20 cellular contexts compared by ENCODE assay signal in genomic region chr13:75444016-75444415, GRCh38. TPM values are rescaled to one million over a fixed set of nuclear protein-coding genes. Genes with fewer than 3 reads are reported as not detected.
DNase-seq lines count a peak whose midpoint lies in the region; ATAC-seq, FAIRE-seq and TF ChIP-seq lines count a peak whose summit lies in the region.
"Had no signal": no experiment of that assay in that cellular context is flagged by ENCODE, and none has a peak within 500 bp of the region (broad histone marks: within the 10 kb centered on the region; RNA-seq: fewer than 3 reads in every experiment).

No MANE protein-coding gene starts in this region.

- no TSS peak for BruUV-seq in Caco-2 (replicated peaks; lab: Mats Ljungman, UMichigan)
- BruUV-seq in Calu3 (replicated peaks; lab: Mats Ljungman, UMichigan), result no TSS peak

- no peak for TF ChIP-seq POLR2A in body of pancreas (IDR thresholded peaks at IDR 0.05)

- H3K36me3 ChIP-seq in Caco-2 (ENCODE audit: control insufficient read depth, insufficient read depth, low read length) (no peaks in the 10 kb centered on the region; the same call in 1 of the 2 replicates), body of pancreas (replicated peaks in 1 of 2; ENCODE audit: insufficient read depth in 1 of 2, low read depth in 2 of 2) (no peaks in the 10 kb centered on the region), pancreas (no peaks in the 10 kb centered on the region)
- H3K36me3 ChIP-seq: MG63 had no signal

- POLR2A ChIA-PET in Caco-2 (lab: Charles Lee), result interaction anchor here (0.5 kb wide), 1 partner anchor 38 kb away, joined by 3 read pairs; the partner anchor contains the start of gene TBC1D4

- H3K27me3 ChIP-seq in Caco-2 (replicated peaks; ENCODE audit: control insufficient read depth, insufficient read depth, low read length), result no peaks in the 10 kb centered on the region
- no peaks in the 10 kb centered on the region for H3K27me3 ChIP-seq in body of pancreas
- H3K27me3 ChIP-seq in pancreas, result no peaks in the 10 kb centered on the region
- H3K27me3 ChIP-seq: MG63 had no signal

- H3K27me3 Mint-ChIP-seq in Caco-2 (ENCODE audit: insufficient read depth, unreplicated experiment) (no peaks in the 10 kb centered on the region), Calu3 (ENCODE audit: unreplicated experiment) (no peaks in the 10 kb centered on the region)

- CTCF ChIA-PET in Caco-2 (lab: Charles Lee), result no interaction called here
- CTCF ChIA-PET in Calu3 (lab: Charles Lee), result interaction anchor here (0.9 kb wide), 1 partner anchor 12 kb away, joined by 3 read pairs; no protein-coding TSS in a partner anchor

- TF ChIP-seq CTCF in Caco-2 (IDR thresholded peaks at IDR 0.05; ENCODE audit: insufficient read depth in 1 of 2, low read depth in 1 of 2, low read length in 1 of 2, severe bottlenecking in 1 of 2, unreplicated experiment in 1 of 2), result no peak
- no peak for TF ChIP-seq CTCF in Calu3 (IDR thresholded peaks at IDR 0.05; ENCODE audit: unreplicated experiment)
- no peak for TF ChIP-seq CTCF in body of pancreas (IDR thresholded peaks at IDR 0.05)
- TF ChIP-seq CTCF in pancreas (IDR thresholded peaks at IDR 0.05), result no peak

- H3K4me1 Mint-ChIP-seq in Caco-2 (ENCODE audit: low read depth, unreplicated experiment) (peaks cover 32% of the 10 kb centered on the region), Calu3 (ENCODE audit: low read depth, unreplicated experiment) (no peaks in the 10 kb centered on the region)
- H3K4me1 Mint-ChIP-seq: CD4-positive, alpha-beta memory T cell; H9 had no signal

- H3K9me3 ChIP-seq in Caco-2 (no peaks in the 10 kb centered on the region), body of pancreas (no peaks in the 10 kb centered on the region), pancreas (no peaks in the 10 kb centered on the region)
- H3K9me3 ChIP-seq: MG63 had no signal

- peaks cover 49% of the 10 kb centered on the region for H3K36me3 Mint-ChIP-seq in Caco-2 (ENCODE audit: insufficient read depth, unreplicated experiment)
- H3K36me3 Mint-ChIP-seq in Calu3 (ENCODE audit: insufficient read depth, unreplicated experiment), result no peaks in the 10 kb centered on the region
- H3K36me3 Mint-ChIP-seq: CD4-positive, alpha-beta memory T cell had no signal

- ATAC-seq in body of pancreas, result no peak
- ATAC-seq in pancreas, result no peak

- H3K9me3 Mint-ChIP-seq in Caco-2 (ENCODE audit: unreplicated experiment), result no peaks in the 10 kb centered on the region
- H3K9me3 Mint-ChIP-seq in Calu3 (ENCODE audit: low read depth, unreplicated experiment), result no peaks in the 10 kb centered on the region
- H3K9me3 Mint-ChIP-seq: CD4-positive, alpha-beta memory T cell had no signal

- WGBS in body of pancreas, 2 donors, result 85 to 92% methylated on average over 6 of the region's 6 CpGs
- 86 to 92% methylated on average over 6 of the region's 6 CpGs for WGBS in pancreas, 2 donors

- no peak overlapping the region for H3K4me3 ChIP-seq in Caco-2 (ENCODE audit: low read depth, low read length)
- no peak overlapping the region for H3K4me3 ChIP-seq in body of pancreas
- no peak overlapping the region for H3K4me3 ChIP-seq in pancreas
- H3K4me3 ChIP-seq: MG63, PC-9 had no signal

- H3K27ac ChIP-seq in body of pancreas, result peak overlapping the region in 3 of 4 donors; percentile 32 to 60 (median 45)
- peak overlapping the region in 3 of 4 donors; percentile 29 to 45 (median 33) for H3K27ac ChIP-seq in pancreas
- H3K27ac ChIP-seq: PC-9 had no signal

- intact Hi-C loops in Caco-2 (cut with micrococcal nuclease; ENCODE audit: unreplicated experiment) (no loop called here), Calu3 (cut with micrococcal nuclease; ENCODE audit: unreplicated experiment) (loop anchor here (5.0 kb wide), 1 partner anchor 33 kb away; no protein-coding TSS in a partner anchor), body of pancreas (cut with DNase I) (no loop called here), pancreas (cut with DNase I) (no loop called here)

- peak overlapping the region; percentile 29 for H3K27ac Mint-ChIP-seq in Caco-2 (ENCODE audit: unreplicated experiment)
- peak overlapping the region; percentile 71 for H3K27ac Mint-ChIP-seq in Calu3 (ENCODE audit: unreplicated experiment)
- H3K27ac Mint-ChIP-seq: CD4-positive, alpha-beta memory T cell had no signal

- no peak for FAIRE-seq in pancreas (lab: Jason Lieb, UNC)

- DNase-seq in Caco-2, result no peak
- no peak for DNase-seq in Calu3
- no peak for DNase-seq in body of pancreas
- no peak for DNase-seq in pancreas
- no peak for DNase-seq in NCI-H1417 treated with DMSO at 0.1 percent for 48 hours (lab: John Stamatoyannopoulos, UW)
- no peak for DNase-seq in HuH-7.5 (ENCODE audit: low spot score)
- DNase-seq in islet precursor cell, result no peak
- DNase-seq: C1 segment of cervical spinal cord; CD4-positive, alpha-beta memory T cell; COR-L47; DND-41; H9; KG1; MG63; NCI-H1105 treated with DMSO at 0.1 percent for 48 hours; NCI-H2029; NCI-H2227 treated with DMSO at 0.1 percent for 48 hours; NCI-H526 treated with DMSO at 0.1 percent for 48 hours; PC-9; SHP77 had no signal

- H3K4me1 ChIP-seq in Caco-2 (peaks cover 25% of the 10 kb centered on the region), body of pancreas (peaks cover 47% of the 10 kb centered on the region), pancreas (peaks cover 0 to 43% (median 34%) of the 10 kb centered on the region in 3 donors)

- no peak overlapping the region for H3K4me3 Mint-ChIP-seq in Caco-2 (ENCODE audit: unreplicated experiment)
- peak overlapping the region; percentile 37 for H3K4me3 Mint-ChIP-seq in Calu3 (ENCODE audit: low read depth, unreplicated experiment)
- H3K4me3 Mint-ChIP-seq: CD4-positive, alpha-beta memory T cell; H9 had no signal

RNA-seq across cellular contexts. Expression of gene TBC1D4, which starts 38.0 kb away (rescaled TPM):
- total RNA-seq in Caco-2 (2022) (177 and 194 TPM in 2 replicates), Calu3 (2022) (15.2 and 15.4 TPM in 2 replicates), body of pancreas (10 to 100 TPM; 28.3 to 29.7 TPM), pancreas (10 to 100 TPM in 4 of 6 donors, 1 to 10 TPM in 2; 8.2 to 19.7 (median 10.5) TPM)
- 10 to 100 TPM in 1 of 2 donors, 1 to 10 TPM in 1; 9.4 to 18.4 TPM for polyA plus RNA-seq in pancreas
